Comparison of ENCODE assay signal across 2 cellular contexts in genomic region chr13:103063376-103063775, GRCh38.
TF ChIP-seq lines count a peak whose summit lies in the region.

No MANE protein-coding gene starts in this region.

TF ChIP-seq in HepG2, 621 proteins besides CTCF, POLR2A, EP300 and RAD21:
- TF ChIP-seq ZNF878 (CRISPR knock-in tag; IDR thresholded peaks at IDR 0.05) (no peak), RBFOX2 (IDR thresholded peaks at IDR 0.05; ENCODE audit: low read depth, low read length) (no peak), MLXIP (CRISPR knock-in tag; IDR thresholded peaks at IDR 0.05; ENCODE audit: borderline replicate concordance) (no peak), RFX3 (CRISPR knock-in tag; IDR thresholded peaks at IDR 0.05) (no peak), CEBPB (IDR thresholded peaks at IDR 0.05; ENCODE audit: borderline replicate concordance, low read depth, low read length) (peak; percentile 45; the same call in 1 of the 2 replicates), BRCA1 (CRISPR knock-in tag; IDR thresholded peaks at IDR 0.05) (no peak)

TF ChIP-seq in H1, 55 proteins besides CTCF, POLR2A, EP300 and RAD21:
- TF ChIP-seq HDAC6 (IDR thresholded peaks at IDR 0.05; ENCODE audit: low read depth, low read length), result no peak
- TF ChIP-seq CEBPB (IDR thresholded peaks at IDR 0.05; ENCODE audit: low read depth, low read length), result peak; percentile 82; the same call in 1 of the 2 replicates
TF ChIP-seq in H1: peak in this region for 1.
